21 cellular contexts compared by ENCODE assay signal in genomic region chr1:11931845-11932244, GRCh38.
"Had no signal": no experiment of that assay in that cellular context is flagged by ENCODE, and none has a peak within 500 bp of the region (broad histone marks: within the 10 kb centered on the region; RNA-seq: fewer than 3 reads in every experiment).

No MANE protein-coding gene starts in this region.

- H3K27me3 Mint-ChIP-seq: T-cell had no signal

- ATAC-seq: Panc1, PC-3, T-cell had no signal

- H3K9me3 ChIP-seq: SK-N-SH had no signal

- DNase-seq: MV-4-11, NCI-H1048, NCI-H1105, NCI-H1417, NCI-H146, NCI-H1694 treated with DMSO at 0.1 percent for 48 hours, NCI-H1930, NCI-H2081, NCI-H2107, NCI-H226, NCI-H446, NCI-H510A, NCI-H524 treated with DMSO at 0.1 percent for 48 hours, NCI-H69, NCI-H774, PC-3, SHP77, SW 1271, T-cell had no signal

- H3K27ac Mint-ChIP-seq: T-cell had no signal

- H3K4me3 Mint-ChIP-seq: T-cell had no signal

- H3K9me3 Mint-ChIP-seq: T-cell had no signal

- H3K36me3 Mint-ChIP-seq: T-cell had no signal
